In the genomic region with DNA sequence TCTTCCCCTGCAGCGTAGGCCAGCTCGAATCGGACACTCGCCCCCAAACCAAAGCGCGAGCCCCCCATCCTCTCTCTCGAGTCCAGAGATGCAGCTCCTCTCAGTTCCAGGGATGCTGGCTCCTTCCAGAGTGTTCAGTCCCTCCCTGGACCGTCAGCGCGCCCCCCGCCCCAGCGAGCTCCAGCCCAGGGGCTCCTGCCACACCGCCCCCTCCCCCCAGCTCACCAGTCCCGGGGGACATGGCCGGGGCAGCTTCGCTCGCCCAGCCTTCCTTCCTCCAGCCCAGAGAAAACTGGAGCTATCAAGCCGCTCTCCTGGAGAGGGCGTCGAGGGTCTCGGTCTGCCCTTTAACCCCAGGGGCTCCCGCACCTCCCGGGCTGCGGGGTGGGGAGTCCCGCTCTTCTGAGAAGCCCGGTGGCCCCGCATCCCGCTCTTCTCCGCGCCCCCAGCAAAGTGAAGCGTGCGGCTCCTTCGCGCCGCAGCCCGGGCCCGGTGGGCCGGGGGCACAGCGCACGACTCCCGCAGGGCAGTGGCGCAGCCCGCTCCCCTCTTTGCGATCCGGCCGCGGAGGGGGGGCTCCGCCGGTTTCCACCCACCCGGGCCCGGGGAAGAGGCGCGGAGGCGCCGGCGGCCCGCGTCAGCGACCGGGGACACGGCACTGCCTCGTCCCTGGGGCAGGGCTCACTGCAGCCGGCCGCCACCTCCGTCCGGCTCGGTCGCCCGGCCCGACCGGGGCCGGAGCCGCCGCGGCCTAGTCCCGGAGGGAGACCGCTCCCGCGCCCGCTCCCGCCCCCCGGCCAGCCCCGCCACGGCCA, we compare ENCODE assay signal across 8 cellular contexts. TPM values are rescaled to one million over a fixed set of nuclear protein-coding genes. Genes with fewer than 3 reads are reported as not detected.
DNase-seq lines count a peak whose midpoint lies in the region; ATAC-seq and TF ChIP-seq lines count a peak whose summit lies in the region.

No MANE protein-coding gene starts in this region.

- H3K27me3 Mint-ChIP-seq in neural crest cell (ENCODE audit: low read depth) = peaks cover 4% of the 10 kb centered on the region

- DNase-seq in NAMALWA (ENCODE audit: low spot score) = peak; percentile 31
- DNase-seq in activated T-helper 1 cell treated with Interleukin-2 at 50 U/mL for 16 hours (ENCODE audit: low read depth) = peak; percentile 1
- DNase-seq in fibroblast of pulmonary artery (ENCODE audit: low read depth) = no peak
- DNase-seq in neural crest cell (ENCODE audit: low read depth, low spot score) = peak; percentile 50
- peak; percentile 47 for DNase-seq in ureter (ENCODE audit: low spot score)
- DNase-seq in OCI-M2 (lab: John Stamatoyannopoulos, UW; ENCODE audit: unreplicated experiment) = no peak

- ATAC-seq in GM18502 (IDR thresholded peaks at IDR 0.05; ENCODE audit: poor library complexity, unreplicated experiment) = peak; percentile 49

- H3K9me3 ChIP-seq in HEK293 (ENCODE audit: control insufficient read depth, insufficient read depth, low read depth, low read length) = no peaks in the 10 kb centered on the region

- H3K27ac Mint-ChIP-seq in neural crest cell (ENCODE audit: unreplicated experiment) = peak overlapping the region; percentile 95

- H3K4me1 ChIP-seq in HEK293 (ENCODE audit: control insufficient read depth, insufficient read depth, low read length) = 0 out of 2 replicates have a peak, but pooled peaks cover 5% of the 10 kb centered on the region

- H3K9me3 Mint-ChIP-seq in neural crest cell = no peaks in the 10 kb centered on the region

- no peaks in the 10 kb centered on the region for H3K36me3 Mint-ChIP-seq in neural crest cell (ENCODE audit: low read depth)

- H3K27ac ChIP-seq in HEK293 (ENCODE audit: extremely low read depth, low read depth, low read length) = peak overlapping the region; percentile 89

- peaks cover 17% of the 10 kb centered on the region for H3K4me1 Mint-ChIP-seq in neural crest cell

- CTCF ChIA-PET in HEK293 (lab: Yijun Ruan, JAX) = interaction anchor here (0.5 to 0.8 kb wide), 2 partner anchors 187 to 1507 kb away, joined by 3 to 4 read pairs; no protein-coding TSS in a partner anchor

- H3K4me3 ChIP-seq in HEK293 (ENCODE audit: low read depth, low read length) = peak overlapping the region; percentile 69
- H3K4me3 ChIP-seq in fibroblast of pulmonary artery (replicated peaks; ENCODE audit: low read depth, low read length) = peak overlapping the region; percentile 83

- POLR2A ChIA-PET in HEK293 (lab: Yijun Ruan, JAX) = interaction anchor here (1.0 to 1.7 kb wide), 10 partner anchors 13 to 222 kb away, joined by 3 to 18 read pairs (median 5); partner anchors contain the start of gene GPBP1

- peak overlapping the region; percentile 97 for H3K4me3 Mint-ChIP-seq in neural crest cell

- TF ChIP-seq CTCF in HEK293 (tag by site-specific recombination; IDR thresholded peaks at IDR 0.05) (peak; percentile 60; the same call in 1 of the 2 replicates), fibroblast of pulmonary artery (IDR thresholded peaks at IDR 0.05; ENCODE audit: low read length, missing control alignments) (no peak), neural crest cell (conservative IDR thresholded peaks at IDR 0.05) (peak; percentile 13)

- H3K36me3 ChIP-seq in HEK293 (ENCODE audit: control insufficient read depth in 2 of 2, insufficient read depth in 1 of 2, low read length in 2 of 2) = peaks cover 9 to 27% of the 10 kb centered on the region in 2 experiments

TF ChIP-seq in HEK293, 187 proteins besides CTCF, POLR2A, EP300 and RAD21 (continues in another document):
- no peak for TF ChIP-seq ZNF354C (tag by site-specific recombination; IDR thresholded peaks at IDR 0.05; ENCODE audit: borderline replicate concordance, low read depth)
- TF ChIP-seq ZNF169 (tag by site-specific recombination; IDR thresholded peaks at IDR 0.05) = no peak
- no peak for TF ChIP-seq ZNF121 (tag by site-specific recombination; IDR thresholded peaks at IDR 0.05)
- TF ChIP-seq ZNF423 (tag by site-specific recombination; IDR thresholded peaks at IDR 0.05) = 0 out of 2 replicates have a peak, but pooled peaks have one; percentile 14
- TF ChIP-seq GLIS2 (tag by site-specific recombination; IDR thresholded peaks at IDR 0.05) = peak; percentile 81
- no peak for TF ChIP-seq GLI4 (tag by site-specific recombination; IDR thresholded peaks at IDR 0.05)
- TF ChIP-seq ZNF530 (tag by site-specific recombination; IDR thresholded peaks at IDR 0.05; ENCODE audit: low read depth) = no peak
- no peak for TF ChIP-seq GFI1B (tag by site-specific recombination; IDR thresholded peaks at IDR 0.05)
- TF ChIP-seq ZNF214 (tag by site-specific recombination; IDR thresholded peaks at IDR 0.05; ENCODE audit: borderline replicate concordance) = no peak
- TF ChIP-seq ZNF10 (tag by site-specific recombination; IDR thresholded peaks at IDR 0.05) = no peak
- TF ChIP-seq ZNF670 (tag by site-specific recombination; IDR thresholded peaks at IDR 0.05; ENCODE audit: low read depth) = no peak
- TF ChIP-seq, protein P1, sequence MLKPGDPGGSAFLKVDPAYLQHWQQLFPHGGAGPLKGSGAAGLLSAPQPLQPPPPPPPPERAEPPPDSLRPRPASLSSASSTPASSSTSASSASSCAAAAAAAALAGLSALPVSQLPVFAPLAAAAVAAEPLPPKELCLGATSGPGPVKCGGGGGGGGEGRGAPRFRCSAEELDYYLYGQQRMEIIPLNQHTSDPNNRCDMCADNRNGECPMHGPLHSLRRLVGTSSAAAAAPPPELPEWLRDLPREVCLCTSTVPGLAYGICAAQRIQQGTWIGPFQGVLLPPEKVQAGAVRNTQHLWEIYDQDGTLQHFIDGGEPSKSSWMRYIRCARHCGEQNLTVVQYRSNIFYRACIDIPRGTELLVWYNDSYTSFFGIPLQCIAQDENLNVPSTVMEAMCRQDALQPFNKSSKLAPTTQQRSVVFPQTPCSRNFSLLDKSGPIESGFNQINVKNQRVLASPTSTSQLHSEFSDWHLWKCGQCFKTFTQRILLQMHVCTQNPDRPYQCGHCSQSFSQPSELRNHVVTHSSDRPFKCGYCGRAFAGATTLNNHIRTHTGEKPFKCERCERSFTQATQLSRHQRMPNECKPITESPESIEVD (tag by site-specific recombination; IDR thresholded peaks at IDR 0.05) = no peak
- no peak for TF ChIP-seq HOXC10 (CRISPR knock-in tag; IDR thresholded peaks at IDR 0.05)
- TF ChIP-seq, protein P2, sequence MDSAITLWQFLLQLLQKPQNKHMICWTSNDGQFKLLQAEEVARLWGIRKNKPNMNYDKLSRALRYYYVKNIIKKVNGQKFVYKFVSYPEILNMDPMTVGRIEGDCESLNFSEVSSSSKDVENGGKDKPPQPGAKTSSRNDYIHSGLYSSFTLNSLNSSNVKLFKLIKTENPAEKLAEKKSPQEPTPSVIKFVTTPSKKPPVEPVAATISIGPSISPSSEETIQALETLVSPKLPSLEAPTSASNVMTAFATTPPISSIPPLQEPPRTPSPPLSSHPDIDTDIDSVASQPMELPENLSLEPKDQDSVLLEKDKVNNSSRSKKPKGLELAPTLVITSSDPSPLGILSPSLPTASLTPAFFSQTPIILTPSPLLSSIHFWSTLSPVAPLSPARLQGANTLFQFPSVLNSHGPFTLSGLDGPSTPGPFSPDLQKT (IDR thresholded peaks at IDR 0.05; ENCODE audit: borderline replicate concordance, low read depth, low read length) = no peak
- no peak for TF ChIP-seq ZNF585B (tag by site-specific recombination; IDR thresholded peaks at IDR 0.05)
- TF ChIP-seq ZNF473 (tag by site-specific recombination; IDR thresholded peaks at IDR 0.05) = no peak
- no peak for TF ChIP-seq WT1 (tag by site-specific recombination; IDR thresholded peaks at IDR 0.05)
- TF ChIP-seq, protein P3, sequence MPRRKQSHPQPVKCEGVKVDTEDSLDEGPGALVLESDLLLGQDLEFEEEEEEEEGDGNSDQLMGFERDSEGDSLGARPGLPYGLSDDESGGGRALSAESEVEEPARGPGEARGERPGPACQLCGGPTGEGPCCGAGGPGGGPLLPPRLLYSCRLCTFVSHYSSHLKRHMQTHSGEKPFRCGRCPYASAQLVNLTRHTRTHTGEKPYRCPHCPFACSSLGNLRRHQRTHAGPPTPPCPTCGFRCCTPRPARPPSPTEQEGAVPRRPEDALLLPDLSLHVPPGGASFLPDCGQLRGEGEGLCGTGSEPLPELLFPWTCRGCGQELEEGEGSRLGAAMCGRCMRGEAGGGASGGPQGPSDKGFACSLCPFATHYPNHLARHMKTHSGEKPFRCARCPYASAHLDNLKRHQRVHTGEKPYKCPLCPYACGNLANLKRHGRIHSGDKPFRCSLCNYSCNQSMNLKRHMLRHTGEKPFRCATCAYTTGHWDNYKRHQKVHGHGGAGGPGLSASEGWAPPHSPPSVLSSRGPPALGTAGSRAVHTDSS (tag by site-specific recombination; IDR thresholded peaks at IDR 0.05) = no peak
- no peak for TF ChIP-seq ZNF707 (tag by site-specific recombination; IDR thresholded peaks at IDR 0.05)
- TF ChIP-seq, protein P4, sequence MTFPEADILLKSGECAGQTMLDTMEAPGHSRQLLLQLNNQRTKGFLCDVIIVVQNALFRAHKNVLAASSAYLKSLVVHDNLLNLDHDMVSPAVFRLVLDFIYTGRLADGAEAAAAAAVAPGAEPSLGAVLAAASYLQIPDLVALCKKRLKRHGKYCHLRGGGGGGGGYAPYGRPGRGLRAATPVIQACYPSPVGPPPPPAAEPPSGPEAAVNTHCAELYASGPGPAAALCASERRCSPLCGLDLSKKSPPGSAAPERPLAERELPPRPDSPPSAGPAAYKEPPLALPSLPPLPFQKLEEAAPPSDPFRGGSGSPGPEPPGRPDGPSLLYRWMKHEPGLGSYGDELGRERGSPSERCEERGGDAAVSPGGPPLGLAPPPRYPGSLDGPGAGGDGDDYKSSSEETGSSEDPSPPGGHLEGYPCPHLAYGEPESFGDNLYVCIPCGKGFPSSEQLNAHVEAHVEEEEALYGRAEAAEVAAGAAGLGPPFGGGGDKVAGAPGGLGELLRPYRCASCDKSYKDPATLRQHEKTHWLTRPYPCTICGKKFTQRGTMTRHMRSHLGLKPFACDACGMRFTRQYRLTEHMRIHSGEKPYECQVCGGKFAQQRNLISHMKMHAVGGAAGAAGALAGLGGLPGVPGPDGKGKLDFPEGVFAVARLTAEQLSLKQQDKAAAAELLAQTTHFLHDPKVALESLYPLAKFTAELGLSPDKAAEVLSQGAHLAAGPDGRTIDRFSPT (tag by site-specific recombination; IDR thresholded peaks at IDR 0.05) = no peak

RNA-seq across cellular contexts. Expression of gene MIER3, which starts 0.6 kb away (rescaled TPM):
- total RNA-seq in neural crest cell = 44.7 and 47.8 TPM in 2 replicates
- 22.4 TPM for total RNA-seq in ureter

RNA-seq across cellular contexts. Expression of gene SETD9, which starts 41.9 kb away (rescaled TPM):
- total RNA-seq in neural crest cell (21.2 and 23.7 TPM in 2 replicates), ureter (8.7 TPM)

Comparison
In these comparisons a context has a peak if more than half of its experiments do, and no peak if none do; other contexts are left out.
1. DNase-seq: peak in NAMALWA (single experiment), activated T-helper 1 cell treated with Interleukin-2 at 50 U/mL for 16 hours (single experiment), neural crest cell (single experiment) and ureter (single experiment); none in fibroblast of pulmonary artery (single experiment) and OCI-M2 (single experiment).